Comparison of ENCODE assay signal across 17 cellular contexts in genomic region chr22:45134313-45134712, GRCh38. TPM values are rescaled to one million over a fixed set of nuclear protein-coding genes. Genes with fewer than 3 reads are reported as not detected.
DNase-seq lines count a peak whose midpoint lies in the region; ATAC-seq, FAIRE-seq and TF ChIP-seq lines count a peak whose summit lies in the region.
"Had no signal": no experiment of that assay in that cellular context is flagged by ENCODE, and none has a peak within 500 bp of the region (broad histone marks: within the 10 kb centered on the region; RNA-seq: fewer than 3 reads in every experiment).

No MANE protein-coding gene starts in this region.

- no peaks in the 10 kb centered on the region for H3K79me2 ChIP-seq in K562 (ENCODE audit: control insufficient read depth, insufficient read depth, low read length)

- no peak for TF ChIP-seq POLR2A in K562 (conservative IDR thresholded peaks at IDR 0.05)

- no peaks in the 10 kb centered on the region for H3K9me1 ChIP-seq in K562 (ENCODE audit: control insufficient read depth, insufficient read depth, low read length)

- H3K4me3 ChIP-seq in K562 (no peak overlapping the region), mesenchymal stem cell (ENCODE audit: insufficient read depth in 1 of 2, low read depth in 1 of 2, low read length in 2 of 2) (peak overlapping the region in 1 of 2 experiments; percentile 23)
- H3K4me3 ChIP-seq: GM23338 had no signal

- H3K9me3 ChIP-seq in K562 (replicated peaks; ENCODE audit: control insufficient read depth, insufficient read depth, low read depth, low read length) (peaks cover 6% of the 10 kb centered on the region; the same call in 1 of the 2 replicates), mesenchymal stem cell (ENCODE audit: control insufficient read depth, low read length) (peaks cover 14% of the 10 kb centered on the region)
- H3K9me3 ChIP-seq: Caco-2 had no signal

- no peak for TF ChIP-seq CTCF in K562 (IDR thresholded peaks at IDR 0.05 in 2 of 3, conservative IDR thresholded peaks at IDR 0.05 in 1 of 3; ENCODE audit: insufficient read depth in 2 of 3, low read depth in 1 of 3, low read length in 3 of 3)

- POLR2A ChIA-PET in HEK293T (lab: Yijun Ruan, JAX): no interaction called here
- POLR2A ChIA-PET in K562 (lab: Yijun Ruan, JAX): no interaction called here

- H3K4me1 Mint-ChIP-seq in natural killer cell treated with Interleukin-12 subunit alpha and Interleukin-12 subunit beta and Interleukin-15 and Interleukin-18, amount 100 ng/mL, for 72 hours (ENCODE audit: low read depth in 2 of 2): peaks cover 27 to 34% of the 10 kb centered on the region in 2 donors

- H3K4me2 ChIP-seq in K562 (ENCODE audit: insufficient read depth, low read length): no peak overlapping the region
- no peak overlapping the region for H3K4me2 ChIP-seq in mesenchymal stem cell (ENCODE audit: low read length, poor library complexity, severe bottlenecking)
- H3K4me2 ChIP-seq: GM23338 had no signal

- H3K27ac Mint-ChIP-seq in natural killer cell treated with Interleukin-12 subunit alpha and Interleukin-12 subunit beta and Interleukin-15 and Interleukin-18, amount 100 ng/mL, for 72 hours: no peak overlapping the region
- H3K27ac Mint-ChIP-seq: CD4-positive, CD25-positive, alpha-beta regulatory T cell; CD8-positive, alpha-beta T cell; GM23338; H9 had no signal

- no peak overlapping the region for H3K4ac ChIP-seq in mesenchymal stem cell (ENCODE audit: low read depth in 1 of 2, low read length in 2 of 2)

- H3K9me3 Mint-ChIP-seq in natural killer cell treated with Interleukin-12 subunit alpha and Interleukin-12 subunit beta and Interleukin-15 and Interleukin-18, amount 100 ng/mL, for 72 hours: no peaks in the 10 kb centered on the region

- no peak overlapping the region for H3K14ac ChIP-seq in mesenchymal stem cell (ENCODE audit: low read length in 2 of 2)

- no TSS peak for BruUV-seq in K562 (replicated peaks; lab: Mats Ljungman, UMichigan)

- DNase-seq in HEK293T (ENCODE audit: extremely low spot score) (no peak), K562 (ENCODE audit: extremely low read depth in 1 of 4, low spot score in 3 of 4) (no peak), mesenchymal stem cell (no peak), SHP77 (lab: John Stamatoyannopoulos, UW) (no peak)
- no peak for DNase-seq in activated effector memory CD4-positive, alpha-beta T cell treated with Interleukin-2 at 50 U/mL for 16 hours
- no peak for DNase-seq in natural killer cell treated with Interleukin-12 subunit alpha and Interleukin-12 subunit beta and Interleukin-15 and Interleukin-18, amount 100 ng/mL, for 72 hours (ENCODE audit: low spot score)
- DNase-seq: C1 segment of cervical spinal cord; Caco-2; CD4-positive, CD25-positive, alpha-beta regulatory T cell; CD8-positive, alpha-beta T cell; DMS153; DND-41; H9 had no signal

- WGBS in K562 (ENCODE audit: insufficient coverage, low coverage, missing lambda C conversion rate): 12% methylated on average over 4 of the region's 5 CpGs
- WGBS in mesenchymal stem cell: 96% methylated on average over 5 of the region's 5 CpGs

- peak overlapping the region; percentile 46 for H4K91ac ChIP-seq in mesenchymal stem cell (ENCODE audit: low read length)

- no peak overlapping the region for H2BK120ac ChIP-seq in mesenchymal stem cell (ENCODE audit: low read depth, low read length)

- H3K9ac ChIP-seq in K562 (ENCODE audit: insufficient read depth in 1 of 2, low read depth in 2 of 2, low read length in 2 of 2) (no peak overlapping the region), mesenchymal stem cell (ENCODE audit: low read length) (no peak overlapping the region)

- intact Hi-C loops in K562 (cut with micrococcal nuclease): no loop called here

- no peak for TF ChIP-seq EP300 in K562 (IDR thresholded peaks at IDR 0.05; ENCODE audit: low read length)

- in situ Hi-C loops in K562 (cut with MboI): no loop called here

- peaks cover 8% of the 10 kb centered on the region for H3K79me1 ChIP-seq in mesenchymal stem cell (replicated peaks; ENCODE audit: low read length, poor library complexity, severe bottlenecking)

- no peak overlapping the region for H2BK15ac ChIP-seq in mesenchymal stem cell (ENCODE audit: low read depth, poor library complexity, severe bottlenecking)

- H3K27ac ChIP-seq in K562 (ENCODE audit: extremely low read depth, low read depth, low read length): no peak overlapping the region
- H3K27ac ChIP-seq in mesenchymal stem cell (ENCODE audit: low read length, poor library complexity, severe bottlenecking): no peak overlapping the region

- no peak overlapping the region for H2BK12ac ChIP-seq in mesenchymal stem cell (ENCODE audit: low read length in 2 of 2)

- H2AK5ac ChIP-seq in mesenchymal stem cell (ENCODE audit: low read length, severe bottlenecking): no peak overlapping the region

- H3K36me3 ChIP-seq in K562 (ENCODE audit: control insufficient read depth, insufficient read depth, low read length) (peaks cover 3% of the 10 kb centered on the region; the same call in 1 of the 3 replicates), mesenchymal stem cell (ENCODE audit: control insufficient read depth in 1 of 2, insufficient read depth in 2 of 2, low read depth in 1 of 2, low read length in 2 of 2) (peaks cover 12 to 38% of the 10 kb centered on the region in 2 experiments)

- H4K20me1 ChIP-seq in K562 (replicated peaks; ENCODE audit: control insufficient read depth, insufficient read depth, low read length): no peaks in the 10 kb centered on the region

- peaks cover 19% of the 10 kb centered on the region for H3K36me3 Mint-ChIP-seq in natural killer cell treated with Interleukin-12 subunit alpha and Interleukin-12 subunit beta and Interleukin-15 and Interleukin-18, amount 100 ng/mL, for 72 hours

- no peak overlapping the region for H3K23ac ChIP-seq in mesenchymal stem cell (ENCODE audit: low read length in 2 of 2)

- CTCF ChIA-PET in HEK293T (lab: Yijun Ruan, JAX) (no interaction called here), K562 (lab: Yijun Ruan, JAX; ENCODE audit: low intra/inter-chr PET ratio) (no interaction called here)

- no peak overlapping the region for H3K18ac ChIP-seq in mesenchymal stem cell (ENCODE audit: low read depth in 1 of 2, low read length in 2 of 2)

- TF ChIP-seq RAD21 in K562 (CRISPR knock-in tag; conservative IDR thresholded peaks at IDR 0.05 in 1 of 2, IDR thresholded peaks at IDR 0.05 in 1 of 2): no peak

- H2AFZ ChIP-seq in K562 (ENCODE audit: low read depth, low read length) (no peak overlapping the region), mesenchymal stem cell (ENCODE audit: low read depth, low read length) (no peak overlapping the region)
- H2AFZ ChIP-seq: GM23338 had no signal

- H4K8ac ChIP-seq in mesenchymal stem cell (ENCODE audit: low read length): no peak overlapping the region

- no peaks in the 10 kb centered on the region for H3K4me1 ChIP-seq in K562 (replicated peaks in 1 of 2; ENCODE audit: control insufficient read depth in 2 of 2, insufficient read depth in 2 of 2, low read length in 2 of 2)
- no peaks in the 10 kb centered on the region for H3K4me1 ChIP-seq in mesenchymal stem cell (ENCODE audit: control insufficient read depth, insufficient read depth, low read depth, low read length)
- H3K4me1 ChIP-seq: Caco-2 had no signal

- H3K4me3 Mint-ChIP-seq in natural killer cell treated with Interleukin-12 subunit alpha and Interleukin-12 subunit beta and Interleukin-15 and Interleukin-18, amount 100 ng/mL, for 72 hours: no peak overlapping the region
- H3K4me3 Mint-ChIP-seq: CD4-positive, CD25-positive, alpha-beta regulatory T cell; CD8-positive, alpha-beta T cell; GM23338; H9 had no signal

- no peak overlapping the region for H2BK5ac ChIP-seq in mesenchymal stem cell (ENCODE audit: low read depth, low read length, poor library complexity, severe bottlenecking)

- H3K27me3 ChIP-seq in K562 (ENCODE audit: control insufficient read depth in 2 of 2, insufficient read depth in 2 of 2, low read length in 2 of 2): peaks cover 6 to 7% of the 10 kb centered on the region in 2 experiments; a peak in 3 of 5 replicates
- H3K27me3 ChIP-seq in mesenchymal stem cell (ENCODE audit: control insufficient read depth in 1 of 2, insufficient read depth in 1 of 2, low read length in 2 of 2): no peaks in the 10 kb centered on the region

- no peaks in the 10 kb centered on the region for H3K27me3 Mint-ChIP-seq in natural killer cell treated with Interleukin-12 subunit alpha and Interleukin-12 subunit beta and Interleukin-15 and Interleukin-18, amount 100 ng/mL, for 72 hours

- no peak for FAIRE-seq in K562 (lab: Jason Lieb, UNC)
- FAIRE-seq: G401.6, GM19239 had no signal

- no peak for ATAC-seq in K562
- ATAC-seq in natural killer cell treated with Interleukin-12 subunit alpha and Interleukin-12 subunit beta and Interleukin-15 and Interleukin-18, amount 100 ng/mL, for 72 hours: no peak
- ATAC-seq: CD8-positive, alpha-beta T cell; GM23338; HCT116 had no signal

TF ChIP-seq in HEK293T, 16 proteins besides CTCF, POLR2A, EP300 and RAD21 (continues in another document):
- no peak for TF ChIP-seq HDGF (IDR thresholded peaks at IDR 0.05; ENCODE audit: borderline replicate concordance)

RNA-seq across cellular contexts. Expression of gene NUP50, which starts 29.4 kb away (rescaled TPM):
- total RNA-seq in K562 (2011; cell fraction: chromatin; rRNA removed; ENCODE audit: low replicate concordance): 29.2 and 70.6 TPM in 2 replicates
- 26.7 and 30.3 TPM in 2 replicates for total RNA-seq in K562 (2011; cell fraction: nucleolus; rRNA removed)
- total RNA-seq in K562 (2011; cell fraction: nucleoplasm; rRNA removed): 33.5 and 52.8 TPM in 2 replicates
- total RNA-seq in K562 (2014; rRNA removed): 77.6 and 85.3 TPM in 2 replicates
- total RNA-seq in K562 (2014; rRNA removed; fragmentation: Illumina TruSeq; extraction: Trizol): 55.3 and 62.0 TPM in 2 replicates
- total RNA-seq in K562 (2015; rRNA removed; fragmentation: Illumina TruSeq; extraction: Trizol): 61.8 and 62.2 TPM in 2 replicates
- total RNA-seq in K562 (2021): 83.7 and 84.2 TPM in 2 replicates
- polyA plus RNA-seq in K562 (2011; rRNA removed): 21.8 and 29.3 TPM in 2 replicates
- polyA plus RNA-seq in K562 (2011; cell fraction: cytosol; rRNA removed): 17.4 and 20.5 TPM in 2 replicates
- polyA plus RNA-seq in K562 (2011; cell fraction: nucleus; rRNA removed): 16.0 and 30.2 TPM in 2 replicates
- 23.7 and 44.7 TPM in 2 replicates for polyA plus RNA-seq in K562 (2012)
- polyA plus RNA-seq in K562 (2014; fragmentation: Illumina TruSeq; extraction: Trizol): 44.8 and 57.5 TPM in 2 replicates
- polyA plus RNA-seq in K562 (2014; fragmentation: Nextera tagmentation; extraction: Ambion mirVana): 10 to 100 TPM; 23.8 to 25.9 TPM
- 39.3 and 49.3 TPM in 2 replicates for polyA plus RNA-seq in K562 (2014; rRNA removed)
- polyA minus RNA-seq in K562 (2011; rRNA and poly(A)+ RNA removed): 43.2 and 54.9 TPM in 2 replicates
- polyA minus RNA-seq in K562 (2011; cell fraction: cytosol; rRNA and poly(A)+ RNA removed): 17.9 and 19.7 TPM in 2 replicates
- 22.3 and 30.1 TPM in 2 replicates for polyA minus RNA-seq in K562 (2011; cell fraction: nucleus; rRNA and poly(A)+ RNA removed)
- polyA plus RNA-seq in mesenchymal stem cell (2013, experiment 1 of 2): 31.3 TPM
- polyA plus RNA-seq in mesenchymal stem cell (2013, experiment 2 of 2): 31.6 TPM
- total RNA-seq in natural killer cell treated with Interleukin-12 subunit alpha and Interleukin-12 subunit beta and Interleukin-15 and Interleukin-18, amount 100 ng/mL, for 72 hours: 100 to 1,000 TPM; 124 to 185 TPM
